In genomic region chr18:63074987-63075404, GRCh38 we compare ENCODE assay signal across 1 cellular context.
TF ChIP-seq lines count a peak whose summit lies in the region.

No MANE protein-coding gene starts in this region.

TF ChIP-seq in K562, 482 proteins besides CTCF, POLR2A, EP300 and RAD21 (continued from another document):
- TF ChIP-seq PHF21A (IDR thresholded peaks at IDR 0.05; ENCODE audit: borderline replicate concordance, low read depth) (no peak), HMG20A (CRISPR knock-in tag; conservative IDR thresholded peaks at IDR 0.05) (no peak), ARID3B (CRISPR knock-in tag; IDR thresholded peaks at IDR 0.05; ENCODE audit: borderline replicate concordance) (no peak), ZNF830 (CRISPR knock-in tag; IDR thresholded peaks at IDR 0.05) (no peak), CREBBP (IDR thresholded peaks at IDR 0.05; ENCODE audit: low read depth, low read length) (no peak), CBX3 (IDR thresholded peaks at IDR 0.05; ENCODE audit: borderline replicate concordance in 1 of 2, low read length in 2 of 2) (no peak), HDGF (IDR thresholded peaks at IDR 0.05) (no peak), ZKSCAN3 (CRISPR knock-in tag; IDR thresholded peaks at IDR 0.05) (no peak), ZFP91 (CRISPR knock-in tag; IDR thresholded peaks at IDR 0.05) (no peak), ZNF277 (CRISPR knock-in tag; IDR thresholded peaks at IDR 0.05; ENCODE audit: borderline replicate concordance) (no peak), ZNF445 (CRISPR knock-in tag; IDR thresholded peaks at IDR 0.05; ENCODE audit: low read depth) (no peak), PPARD (CRISPR knock-in tag; IDR thresholded peaks at IDR 0.05) (no peak), CHD4 (IDR thresholded peaks at IDR 0.05; ENCODE audit: insufficient read depth, insufficient replicate concordance, low read depth, low read length, poor library complexity, severe bottlenecking) (no peak), POU5F1 (IDR thresholded peaks at IDR 0.05; ENCODE audit: borderline replicate concordance, low read depth, low read length, partially characterized antibody) (no peak), CBX1 (IDR thresholded peaks at IDR 0.05; ENCODE audit: low read depth) (no peak), PKNOX1 (IDR thresholded peaks at IDR 0.05) (peak; percentile 91), ETV6 (IDR thresholded peaks at IDR 0.05; ENCODE audit: borderline replicate concordance in 1 of 2, low read depth in 2 of 2, low read length in 1 of 2) (no peak), ETV6 (CRISPR knock-in tag; IDR thresholded peaks at IDR 0.05; ENCODE audit: borderline replicate concordance) (no peak), MEF2D (tag; conservative IDR thresholded peaks at IDR 0.05; ENCODE audit: low read depth) (no peak), IRF9 (tag; IDR thresholded peaks at IDR 0.05) (no peak), SLC30A9 (CRISPR knock-in tag; IDR thresholded peaks at IDR 0.05) (no peak), NFIC (IDR thresholded peaks at IDR 0.05) (no peak), RFX5 (IDR thresholded peaks at IDR 0.05; ENCODE audit: low read depth, low read length) (no peak), FOXP4 (CRISPR knock-in tag; IDR thresholded peaks at IDR 0.05; ENCODE audit: borderline replicate concordance) (no peak), GTF2F1 (IDR thresholded peaks at IDR 0.05; ENCODE audit: low read depth, low read length) (no peak), GATAD2A (IDR thresholded peaks at IDR 0.05) (no peak), CXXC5 (CRISPR knock-in tag; IDR thresholded peaks at IDR 0.05) (0 out of 2 replicates have a peak, but pooled peaks have one; percentile 19), CHD2 (IDR thresholded peaks at IDR 0.05; ENCODE audit: low read depth, low read length) (0 out of 2 replicates have a peak, but pooled peaks have one; percentile 23)
